In the genomic region with DNA sequence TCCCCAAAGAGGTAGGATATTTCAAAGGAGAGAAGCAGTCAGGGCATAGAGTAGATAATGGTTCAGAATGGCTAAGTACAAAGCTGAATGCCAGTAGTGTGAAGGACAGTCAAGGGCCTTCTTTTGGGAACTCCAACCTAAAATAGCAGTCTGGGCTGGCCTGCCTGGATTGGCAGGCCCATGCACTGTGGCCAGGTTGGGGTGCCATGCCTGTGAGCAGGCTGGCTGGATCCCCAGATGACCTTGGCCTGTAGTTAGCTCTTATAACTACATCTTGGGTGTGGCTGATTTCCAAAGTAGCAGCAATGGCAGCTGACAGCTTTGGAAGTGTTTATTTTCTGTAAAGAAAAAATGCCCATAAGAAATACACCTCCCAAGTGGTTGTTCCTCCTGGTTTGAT, we compare ENCODE assay signal across 26 cellular contexts. TPM values are rescaled to one million over a fixed set of nuclear protein-coding genes. Genes with fewer than 3 reads are reported as not detected.
A peak's percentile ranks its signal among the peaks of the same experiment; 100 is the strongest.
DNase-seq lines count a peak whose midpoint lies in the region; ATAC-seq and TF ChIP-seq lines count a peak whose summit lies in the region.
"Had no signal": no experiment of that assay in that cellular context is flagged by ENCODE, and none has a peak within 500 bp of the region (broad histone marks: within the 10 kb centered on the region; RNA-seq: fewer than 3 reads in every experiment).

No MANE protein-coding gene starts in this region.

- H2AK9ac ChIP-seq in IMR-90 (replicated peaks; ENCODE audit: low read depth, low read length, poor library complexity), result no peak overlapping the region

- peak overlapping the region; percentile 72 for H2BK12ac ChIP-seq in trophoblast cell (ENCODE audit: low read length)

- H2BK120ac ChIP-seq in IMR-90 (ENCODE audit: low read depth, low read length) (no peak overlapping the region), trophoblast cell (ENCODE audit: insufficient read depth, low read length, poor library complexity) (peak overlapping the region; percentile 67)

- H3K27ac ChIP-seq in IMR-90 (ENCODE audit: insufficient read depth, low read length) (no peak overlapping the region), right cardiac atrium (ENCODE audit: low read length) (peak overlapping the region; percentile 71), trophoblast cell (ENCODE audit: low read depth, low read length) (no peak overlapping the region)
- no peak overlapping the region for H3K27ac ChIP-seq in CD4-positive, alpha-beta memory T cell (ENCODE audit: low read depth, low read length)
- H3K27ac ChIP-seq: BLaER1, skin epidermis had no signal

- H3K23ac ChIP-seq in IMR-90 (ENCODE audit: low read depth, low read length) (no peak overlapping the region), trophoblast cell (ENCODE audit: low read length) (no peak overlapping the region)

- H2AFZ ChIP-seq in IMR-90 (replicated peaks; ENCODE audit: low read length, poor library complexity) (peak overlapping the region; percentile 71), trophoblast cell (ENCODE audit: insufficient read depth, low read length, poor library complexity) (no peak overlapping the region)

- no peak overlapping the region for H4K5ac ChIP-seq in IMR-90 (ENCODE audit: low read depth, low read length)

- H4K8ac ChIP-seq in IMR-90 (ENCODE audit: low read depth in 2 of 2, low read length in 2 of 2) (no peak overlapping the region), trophoblast cell (ENCODE audit: low read depth, low read length) (no peak overlapping the region)

- intact Hi-C loops in IMR-90 (cut with micrococcal nuclease) (loop anchor here (5.0 kb wide), 1 partner anchor 139 kb away; no protein-coding TSS in a partner anchor), right cardiac atrium (cut with DNase I) (no loop called here), MCF 10A (cut with micrococcal nuclease) (no loop called here)
- intact Hi-C loops in CD4-positive, alpha-beta memory T cell (cut with micrococcal nuclease), result no loop called here

- no peak overlapping the region for H3K4me3 ChIP-seq in IMR-90 (ENCODE audit: insufficient read depth, low read depth, low read length)
- H3K4me3 ChIP-seq in epithelial cell of proximal tubule (ENCODE audit: low read depth, low read length), result peak overlapping the region; percentile 59
- no peak overlapping the region for H3K4me3 ChIP-seq in right cardiac atrium (ENCODE audit: low read length)
- H3K4me3 ChIP-seq in trophoblast cell (ENCODE audit: low read depth, low read length), result no peak overlapping the region
- H3K4me3 ChIP-seq in CD4-positive, alpha-beta memory T cell (ENCODE audit: low read length in 2 of 2), result no peak overlapping the region
- H3K4me3 ChIP-seq: BLaER1, skin epidermis, tibial artery had no signal

- no peak overlapping the region for H2BK20ac ChIP-seq in IMR-90 (ENCODE audit: low read depth, low read length)

- no peaks in the 10 kb centered on the region for H4K20me1 ChIP-seq in IMR-90 (ENCODE audit: insufficient read depth, low read length)
- H4K20me1 ChIP-seq: BLaER1 had no signal

- H3K9me3 Mint-ChIP-seq in CD4-positive, alpha-beta memory T cell, result no peaks in the 10 kb centered on the region
- no peaks in the 10 kb centered on the region for H3K9me3 Mint-ChIP-seq in MCF 10A (ENCODE audit: unreplicated experiment)
- H3K9me3 Mint-ChIP-seq: activated CD8-positive, alpha-beta T cell treated with anti-CD3 and anti-CD28 coated beads for 36 hours; activated naive CD4-positive, alpha-beta T cell treated with anti-CD3 and anti-CD28 coated beads, Interleukin-2, amount 50 U/mL, for 24 hours; activated T-helper 17 cell treated with anti-CD3 and anti-CD28 coated beads, Interleukin-2, amount 50 U/mL, for 72 hours; dendritic cell treated with granulocyte-macrophage colony-stimulating factor and Interleukin-4, amounts not matched to agents 40 ng/mL and 50 ng/mL, for 4 days; stimulated activated naive CD8-positive, alpha-beta T cell treated with anti-CD3 and anti-CD28 coated beads, Interleukin-15, amount 100 ng/mL, for 72 hours had no signal

- no peak overlapping the region for H2AK5ac ChIP-seq in IMR-90 (ENCODE audit: low read depth, low read length)
- peak overlapping the region; percentile 25 for H2AK5ac ChIP-seq in trophoblast cell (ENCODE audit: low read length)

- H3K79me1 ChIP-seq in IMR-90 (ENCODE audit: low read depth in 1 of 2, low read length in 2 of 2), result no peaks in the 10 kb centered on the region
- peaks cover 35% of the 10 kb centered on the region for H3K79me1 ChIP-seq in trophoblast cell (ENCODE audit: low read length)

- CTCF ChIA-PET in IMR-90 (lab: Yijun Ruan, JAX) (interaction anchor here (0.7 to 1.6 kb wide), 9 partner anchors 10 to 752 kb away, joined by 3 to 6 read pairs (median 4); no protein-coding TSS in a partner anchor), MCF 10A (lab: Yijun Ruan, JAX) (interaction anchor here (0.6 to 3.7 kb wide), 40 partner anchors 9 to 812 kb away, joined by 3 to 25 read pairs (median 4); no protein-coding TSS in a partner anchor)
- CTCF ChIA-PET in CD4-positive, alpha-beta memory T cell (lab: Charles Lee; ENCODE audit: partially characterized antibody), result interaction anchor here (0.7 to 13.0 kb wide), 37 partner anchors 7 to 1023 kb away, joined by 3 to 182 read pairs (median 4); no protein-coding TSS in a partner anchor

- no peaks in the 10 kb centered on the region for H3K27me3 Mint-ChIP-seq in CD4-positive, alpha-beta memory T cell
- no peaks in the 10 kb centered on the region for H3K27me3 Mint-ChIP-seq in MCF 10A (ENCODE audit: insufficient read depth, unreplicated experiment)
- H3K27me3 Mint-ChIP-seq: activated CD8-positive, alpha-beta T cell treated with anti-CD3 and anti-CD28 coated beads for 36 hours; activated T-helper 17 cell treated with anti-CD3 and anti-CD28 coated beads, Interleukin-2, amount 50 U/mL, for 72 hours; dendritic cell treated with granulocyte-macrophage colony-stimulating factor and Interleukin-4, amounts not matched to agents 40 ng/mL and 50 ng/mL, for 4 days had no signal

- H3K9me3 ChIP-seq in IMR-90 (ENCODE audit: control insufficient read depth, insufficient read depth, low read length) (no peaks in the 10 kb centered on the region), right cardiac atrium (ENCODE audit: control insufficient read depth, low read length) (no peaks in the 10 kb centered on the region), trophoblast cell (ENCODE audit: insufficient read depth, low read depth, low read length) (no peaks in the 10 kb centered on the region)
- no peaks in the 10 kb centered on the region for H3K9me3 ChIP-seq in CD4-positive, alpha-beta memory T cell (ENCODE audit: control insufficient read depth in 1 of 2, low read length in 2 of 2)
- H3K9me3 ChIP-seq: BLaER1, tibial artery had no signal

- no peak overlapping the region for H3K14ac ChIP-seq in IMR-90 (replicated peaks; ENCODE audit: low read depth, low read length)
- H3K14ac ChIP-seq in trophoblast cell (ENCODE audit: low read length), result no peak overlapping the region

- no peak for TF ChIP-seq POLR2A in IMR-90 (IDR thresholded peaks at IDR 0.05; ENCODE audit: low read depth, low read length)

- no TSS peak for BruUV-seq in IMR-90 (replicated peaks; lab: Mats Ljungman, UMichigan)
- BruUV-seq in MCF 10A (replicated peaks; lab: Mats Ljungman, UMichigan), result no TSS peak

- no peaks in the 10 kb centered on the region; the same call in 1 of the 2 replicates for H3K9me1 ChIP-seq in IMR-90 (ENCODE audit: insufficient read depth, low read length)

- H3K9ac ChIP-seq in IMR-90 (ENCODE audit: low read depth, low read length) (no peak overlapping the region), trophoblast cell (ENCODE audit: low read length) (no peak overlapping the region)
- H3K9ac ChIP-seq: BLaER1 had no signal

- H3K4me2 ChIP-seq in IMR-90 (ENCODE audit: low read depth, low read length), result no peak overlapping the region
- no peak overlapping the region for H3K4me2 ChIP-seq in trophoblast cell (ENCODE audit: low read length)
- H3K4me2 ChIP-seq: BLaER1 had no signal

- H3K4ac ChIP-seq in IMR-90 (ENCODE audit: low read depth, low read length) (no peak overlapping the region), trophoblast cell (ENCODE audit: low read depth, low read length) (peak overlapping the region; percentile 11)

- H3K27me3 ChIP-seq in IMR-90 (ENCODE audit: control insufficient read depth, insufficient read depth, low read length) (no peaks in the 10 kb centered on the region), right cardiac atrium (ENCODE audit: control insufficient read depth, insufficient read depth) (no peaks in the 10 kb centered on the region), trophoblast cell (ENCODE audit: insufficient read depth, low read length) (no peaks in the 10 kb centered on the region)
- H3K27me3 ChIP-seq in CD4-positive, alpha-beta memory T cell (ENCODE audit: insufficient read depth, low read length), result no peaks in the 10 kb centered on the region
- H3K27me3 ChIP-seq: BLaER1, tibial artery had no signal

- H2BK15ac ChIP-seq in IMR-90 (ENCODE audit: low read depth, low read length), result no peak overlapping the region

- no peak overlapping the region for H4K91ac ChIP-seq in IMR-90 (ENCODE audit: insufficient read depth, low read depth, low read length)
- H4K91ac ChIP-seq in trophoblast cell (ENCODE audit: low read depth, low read length), result peak overlapping the region; percentile 69

- H3K4me1 ChIP-seq in IMR-90 (ENCODE audit: control insufficient read depth, insufficient read depth, low read length), result peaks cover 4% of the 10 kb centered on the region
- H3K4me1 ChIP-seq in right cardiac atrium (ENCODE audit: control insufficient read depth, insufficient read depth, low read length), result no peaks in the 10 kb centered on the region
- peaks cover 5 to 13% of the 10 kb centered on the region in 2 experiments for H3K4me1 ChIP-seq in trophoblast cell (ENCODE audit: control insufficient read depth in 1 of 2, insufficient read depth in 2 of 2, low read length in 2 of 2)
- no peaks in the 10 kb centered on the region for H3K4me1 ChIP-seq in CD4-positive, alpha-beta memory T cell (ENCODE audit: insufficient read depth, low read length)
- H3K4me1 ChIP-seq: BLaER1 had no signal

- in situ Hi-C loops in IMR-90 (cut with MboI; ENCODE audit: low sequenced_read_pairs), result loop anchor here (5.0 kb wide), 1 partner anchor 139 kb away; no protein-coding TSS in a partner anchor

- H2BK5ac ChIP-seq in IMR-90 (ENCODE audit: low read depth, low read length, poor library complexity, severe bottlenecking) (no peak overlapping the region), trophoblast cell (ENCODE audit: low read depth, low read length, poor library complexity) (peak overlapping the region; percentile 23)

- H3K27ac Mint-ChIP-seq in CD4-positive, alpha-beta memory T cell, result no peak overlapping the region
- H3K27ac Mint-ChIP-seq in MCF 10A (ENCODE audit: low read depth, unreplicated experiment), result no peak overlapping the region
- H3K27ac Mint-ChIP-seq: activated CD8-positive, alpha-beta T cell treated with anti-CD3 and anti-CD28 coated beads for 36 hours; activated naive CD4-positive, alpha-beta T cell treated with anti-CD3 and anti-CD28 coated beads, Interleukin-2, amount 50 U/mL, for 24 hours; activated T-helper 17 cell treated with anti-CD3 and anti-CD28 coated beads, Interleukin-2, amount 50 U/mL, for 72 hours; dendritic cell treated with granulocyte-macrophage colony-stimulating factor and Interleukin-4, amounts not matched to agents 40 ng/mL and 50 ng/mL, for 4 days; stimulated activated naive CD8-positive, alpha-beta T cell treated with anti-CD3 and anti-CD28 coated beads, Interleukin-15, amount 100 ng/mL, for 72 hours had no signal

- no peak overlapping the region for H4K12ac ChIP-seq in trophoblast cell (ENCODE audit: low read depth, low read length)

- H3K36me3 ChIP-seq in IMR-90 (ENCODE audit: control insufficient read depth, insufficient read depth, low read length), result no peaks in the 10 kb centered on the region
- H3K36me3 ChIP-seq in trophoblast cell (ENCODE audit: control insufficient read depth in 1 of 2, insufficient read depth in 2 of 2, low read length in 2 of 2), result no peaks in the 10 kb centered on the region
- no peaks in the 10 kb centered on the region for H3K36me3 ChIP-seq in CD4-positive, alpha-beta memory T cell (ENCODE audit: insufficient read depth, low read length)
- H3K36me3 ChIP-seq: BLaER1, tibial artery had no signal

- H3K18ac ChIP-seq in IMR-90 (ENCODE audit: low read depth, low read length) (no peak overlapping the region), trophoblast cell (ENCODE audit: low read length) (no peak overlapping the region)

- no peak for DNase-seq in IMR-90
- DNase-seq in epithelial cell of proximal tubule (ENCODE audit: low read depth), result no peak
- peak; percentile 22 to 72 (median 65) for DNase-seq in right cardiac atrium
- DNase-seq in trophoblast cell, result no peak
- DNase-seq in CD4-positive, alpha-beta memory T cell, result no peak
- DNase-seq in MCF 10A (ENCODE audit: unreplicated experiment), result no peak
- DNase-seq in MV-4-11 (lab: John Stamatoyannopoulos, UW), result no peak
- DNase-seq: activated CD4-positive, alpha-beta T cell treated with anti-CD3 and anti-CD28 coated beads for 1 hour; activated CD8-positive, alpha-beta T cell treated with anti-CD3 and anti-CD28 coated beads for 36 hours; aorta; caudate nucleus; COR-L47; DMS79; islet precursor cell; MM.1S; NCI-H1417 treated with DMSO at 0.1 percent for 48 hours; NCI-H2081 treated with DMSO at 0.1 percent for 48 hours; stimulated activated naive CD8-positive, alpha-beta T cell treated with anti-CD3 and anti-CD28 coated beads, Interleukin-15, amount 100 ng/mL, for 72 hours; tibial artery had no signal

- POLR2A ChIA-PET in IMR-90 (lab: Charles Lee; ENCODE audit: unreplicated experiment), result no interaction called here
- POLR2A ChIA-PET in CD4-positive, alpha-beta memory T cell (lab: Charles Lee; ENCODE audit: partially characterized antibody), result interaction anchor here (1.0 to 1.4 kb wide), 2 partner anchors 712 to 743 kb away, joined by 3 to 4 read pairs; no protein-coding TSS in a partner anchor
- POLR2A ChIA-PET in MCF 10A (lab: Yijun Ruan, JAX), result interaction anchor here (0.9 to 1.9 kb wide), 8 partner anchors 13 to 227 kb away, joined by 3 to 7 read pairs (median 4); no protein-coding TSS in a partner anchor

- TF ChIP-seq CTCF in IMR-90 (conservative IDR thresholded peaks at IDR 0.05; ENCODE audit: low read depth, low read length), result no peak
- TF ChIP-seq CTCF in epithelial cell of proximal tubule (conservative IDR thresholded peaks at IDR 0.05; ENCODE audit: low read depth, low read length), result no peak
- TF ChIP-seq CTCF in MCF 10A (IDR thresholded peaks at IDR 0.05; ENCODE audit: unreplicated experiment), result no peak

- H3K4me3 Mint-ChIP-seq in CD4-positive, alpha-beta memory T cell, result no peak overlapping the region
- no peak overlapping the region for H3K4me3 Mint-ChIP-seq in MCF 10A (ENCODE audit: unreplicated experiment)
- H3K4me3 Mint-ChIP-seq: activated CD8-positive, alpha-beta T cell treated with anti-CD3 and anti-CD28 coated beads for 36 hours; activated naive CD4-positive, alpha-beta T cell treated with anti-CD3 and anti-CD28 coated beads, Interleukin-2, amount 50 U/mL, for 24 hours; activated T-helper 17 cell treated with anti-CD3 and anti-CD28 coated beads, Interleukin-2, amount 50 U/mL, for 72 hours; dendritic cell treated with granulocyte-macrophage colony-stimulating factor and Interleukin-4, amounts not matched to agents 40 ng/mL and 50 ng/mL, for 4 days; stimulated activated naive CD8-positive, alpha-beta T cell treated with anti-CD3 and anti-CD28 coated beads, Interleukin-15, amount 100 ng/mL, for 72 hours had no signal

- peaks cover 0 to 5% (median 0%) of the 10 kb centered on the region in 4 donors for H3K4me1 Mint-ChIP-seq in CD4-positive, alpha-beta memory T cell
- H3K4me1 Mint-ChIP-seq in MCF 10A (ENCODE audit: insufficient read depth, unreplicated experiment), result peaks cover 21% of the 10 kb centered on the region
- H3K4me1 Mint-ChIP-seq: activated naive CD4-positive, alpha-beta T cell treated with anti-CD3 and anti-CD28 coated beads, Interleukin-2, amount 50 U/mL, for 24 hours; activated T-helper 17 cell treated with anti-CD3 and anti-CD28 coated beads, Interleukin-2, amount 50 U/mL, for 72 hours; stimulated activated naive CD8-positive, alpha-beta T cell treated with anti-CD3 and anti-CD28 coated beads, Interleukin-15, amount 100 ng/mL, for 72 hours had no signal

- H3K56ac ChIP-seq in IMR-90 (ENCODE audit: extremely low read depth, insufficient read depth, low read length), result no peak overlapping the region

- dilution Hi-C loops in IMR-90 (cut with HindIII; ENCODE audit: low sequenced_read_pairs, unreplicated experiment), result no loop called here

- no peak for TF ChIP-seq RAD21 in IMR-90 (IDR thresholded peaks at IDR 0.05; ENCODE audit: low read length)

- no peaks in the 10 kb centered on the region for H3K36me3 Mint-ChIP-seq in CD4-positive, alpha-beta memory T cell
- no peaks in the 10 kb centered on the region for H3K36me3 Mint-ChIP-seq in MCF 10A (ENCODE audit: insufficient read depth, unreplicated experiment)
- H3K36me3 Mint-ChIP-seq: activated naive CD4-positive, alpha-beta T cell treated with anti-CD3 and anti-CD28 coated beads, Interleukin-2, amount 50 U/mL, for 24 hours had no signal

- ATAC-seq in IMR-90 (ENCODE audit: low read depth) (no peak), right cardiac atrium (peak; percentile 75 to 84), GM21423 (IDR thresholded peaks at IDR 0.05; ENCODE audit: unreplicated experiment) (no peak)
- ATAC-seq: activated CD8-positive, alpha-beta T cell treated with anti-CD3 and anti-CD28 coated beads for 36 hours; activated T-helper 17 cell treated with anti-CD3 and anti-CD28 coated beads, Interleukin-2, amount 50 U/mL, for 72 hours; stimulated activated naive CD8-positive, alpha-beta T cell treated with anti-CD3 and anti-CD28 coated beads, Interleukin-15, amount 100 ng/mL, for 72 hours had no signal

- no peaks in the 10 kb centered on the region for H3K79me2 ChIP-seq in trophoblast cell (ENCODE audit: control insufficient read depth, insufficient read depth, low read length, poor library complexity)

RNA-seq across cellular contexts. Expression of gene ITGB6, which starts 51.5 kb away (rescaled TPM):
- total RNA-seq in IMR-90 (2012; rRNA removed), result under 0.01 TPM in 1 of 2 replicates, not detected in the other
- not detected in 2 replicates for polyA plus RNA-seq in IMR-90 (2012; rRNA removed)
- not detected in 2 replicates for polyA plus RNA-seq in IMR-90 (2012; cell fraction: cytosol; rRNA removed)
- 0.02 TPM in 1 of 2 replicates, not detected in the other for polyA plus RNA-seq in IMR-90 (2012; cell fraction: nucleus; rRNA removed; ENCODE audit: low replicate concordance)
- total RNA-seq in epithelial cell of proximal tubule, result 35.3 and 50.4 TPM in 2 replicates
- total RNA-seq in right cardiac atrium, result 1 to 10 TPM; 1.1 to 2.2 (median 1.5) TPM
- polyA plus RNA-seq in right cardiac atrium, result 0.32 TPM
- 100 and 101 TPM in 2 replicates for polyA plus RNA-seq in trophoblast cell (2013)
- total RNA-seq in CD4-positive, alpha-beta memory T cell, result not detected
- polyA plus RNA-seq in CD4-positive, alpha-beta memory T cell, result not detected
- 3.8 and 6.9 TPM in 2 replicates for total RNA-seq in MCF 10A (2022)
- total RNA-seq: activated CD8-positive, alpha-beta T cell treated with anti-CD3 and anti-CD28 coated beads for 36 hours; activated T-helper 17 cell treated with anti-CD3 and anti-CD28 coated beads, Interleukin-2, amount 50 U/mL, for 72 hours; T-helper 2 cell treated with Interferon-gamma antibody and Interleukin-4, amounts not matched to agents 100 ng/mL and 5 ng/mL, for 36 hours had no signal

Comparison
In these comparisons a context has a peak if more than half of its experiments do, and no peak if none do; other contexts are left out.
1. ATAC-seq: peak in right cardiac atrium (2 of 2); none in IMR-90 (single experiment) and GM21423 (single experiment).
2. DNase-seq: peak in right cardiac atrium (3 of 3); none in IMR-90 (single experiment), epithelial cell of proximal tubule (single experiment), trophoblast cell (0 of 2), CD4-positive, alpha-beta memory T cell (0 of 5), MCF 10A (single experiment) and MV-4-11 (single experiment).